Comparison of ENCODE assay signal across 29 cellular contexts in the genomic region with DNA sequence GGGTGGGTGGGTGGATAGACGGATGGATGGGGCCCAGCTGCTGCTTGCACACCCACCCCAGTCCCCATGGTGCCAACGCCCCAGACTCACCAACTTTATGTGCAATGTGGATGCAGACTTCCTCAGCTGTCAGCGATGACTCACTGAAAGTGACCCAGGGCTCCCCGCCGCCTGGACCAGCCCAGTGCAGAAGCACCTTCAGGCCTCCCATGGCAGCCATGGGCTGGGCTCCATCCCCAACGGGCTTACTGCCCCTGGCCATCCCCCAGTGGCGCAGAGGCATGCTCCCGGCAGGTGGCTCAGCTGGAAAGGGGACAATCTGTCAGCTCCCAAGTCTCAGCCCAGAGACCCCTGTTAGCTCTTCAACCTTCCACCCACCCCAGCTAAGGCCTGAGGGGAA.
"Had no signal": no experiment of that assay in that cellular context is flagged by ENCODE, and none has a peak within 500 bp of the region (broad histone marks: within the 10 kb centered on the region; RNA-seq: fewer than 3 reads in every experiment).

No MANE protein-coding gene starts in this region.

- H3K4me1 ChIP-seq: uterus had no signal

- H3K4me3 ChIP-seq: heart left ventricle, psoas muscle, sigmoid colon, uterus had no signal

- H3K4me3 Mint-ChIP-seq: activated naive CD4-positive, alpha-beta T cell treated with anti-CD3 and anti-CD28 coated beads for 36 hours; stimulated activated memory B cell treated with anti-CD40 and anti-IgM and Interleukin-4, amounts not matched to agents 10 μg/mL and 1 μg/mL and 100 μg/mL, for 72 hours; type B pancreatic cell; WTC11 had no signal

- H3K9ac ChIP-seq: parathyroid adenoma had no signal

- DNase-seq: activated CD4-positive, alpha-beta T cell treated with anti-CD3 and anti-CD28 coated beads for 1 hour; activated CD4-positive, alpha-beta T cell treated with anti-CD3 and anti-CD28 coated beads, Interleukin-2, amount 50 U/mL, for 1 hour; activated CD8-positive, alpha-beta memory T cell treated with anti-CD3 and anti-CD28 coated beads, Interleukin-2, amount 50 U/mL, for 48 hours; activated effector memory CD4-positive, alpha-beta T cell treated with anti-CD3 and anti-CD28 coated beads, Interleukin-2, amount 50 U/mL, for 16 hours; activated naive CD4-positive, alpha-beta T cell treated with anti-CD3 and anti-CD28 coated beads for 36 hours; activated T-cell treated with anti-CD3 and anti-CD28 coated beads, Interleukin-2, amount 50 U/mL, for 48 hours; amniotic stem cell; caudate nucleus; cortex of kidney; foreskin fibroblast; heart left ventricle; hypothalamus; immature natural killer cell; kidney; left colon; mammary epithelial cell; psoas muscle; sigmoid colon; small intestine; stimulated activated CD4-positive, alpha-beta T cell treated with anti-CD3 and anti-CD28 coated beads, Interleukin-4, amount 100 ng/mL, for 24 hours; stimulated activated naive CD8-positive, alpha-beta T cell treated with anti-CD3 and anti-CD28 coated beads, Interleukin-15, amount 100 ng/mL, for 72 hours; substantia nigra; T-helper 2 cell; uterus had no signal

- H3K27me3 Mint-ChIP-seq: stimulated activated memory B cell treated with anti-CD40 and anti-IgM and Interleukin-4, amounts not matched to agents 10 μg/mL and 1 μg/mL and 100 μg/mL, for 72 hours; stimulated activated naive CD8-positive, alpha-beta T cell treated with anti-CD3 and anti-CD28 coated beads, Interleukin-15, amount 100 ng/mL, for 72 hours; type B pancreatic cell had no signal

- H3K9me3 ChIP-seq: heart left ventricle, psoas muscle, sigmoid colon, uterus had no signal

- FAIRE-seq: endothelial cell of umbilical vein, kidney, small intestine had no signal

- H3K27ac Mint-ChIP-seq: activated naive CD4-positive, alpha-beta T cell treated with anti-CD3 and anti-CD28 coated beads for 36 hours; stimulated activated memory B cell treated with anti-CD40 and anti-IgM and Interleukin-4, amounts not matched to agents 10 μg/mL and 1 μg/mL and 100 μg/mL, for 72 hours; stimulated activated naive CD8-positive, alpha-beta T cell treated with anti-CD3 and anti-CD28 coated beads, Interleukin-15, amount 100 ng/mL, for 72 hours; type B pancreatic cell; WTC11 had no signal

- H3K9me3 Mint-ChIP-seq: activated naive CD4-positive, alpha-beta T cell treated with anti-CD3 and anti-CD28 coated beads for 36 hours; immature natural killer cell; stimulated activated memory B cell treated with anti-CD40 and anti-IgM and Interleukin-4, amounts not matched to agents 10 μg/mL and 1 μg/mL and 100 μg/mL, for 72 hours; stimulated activated naive CD8-positive, alpha-beta T cell treated with anti-CD3 and anti-CD28 coated beads, Interleukin-15, amount 100 ng/mL, for 72 hours; type B pancreatic cell; WTC11 had no signal

- ATAC-seq: heart left ventricle; left colon; psoas muscle; stimulated activated memory B cell treated with anti-CD40 and anti-IgM and Interleukin-4, amounts not matched to agents 10 μg/mL and 1 μg/mL and 100 μg/mL, for 72 hours; stimulated activated naive CD8-positive, alpha-beta T cell treated with anti-CD3 and anti-CD28 coated beads, Interleukin-15, amount 100 ng/mL, for 72 hours; WTC11 had no signal

- H2AFZ ChIP-seq: parathyroid adenoma had no signal

- H3K27ac ChIP-seq: heart left ventricle, parathyroid adenoma, psoas muscle, sigmoid colon, uterus had no signal

- H3K36me3 ChIP-seq: uterus had no signal

- H3K27me3 ChIP-seq: heart left ventricle, sigmoid colon, uterus had no signal
